In the genomic region with DNA sequence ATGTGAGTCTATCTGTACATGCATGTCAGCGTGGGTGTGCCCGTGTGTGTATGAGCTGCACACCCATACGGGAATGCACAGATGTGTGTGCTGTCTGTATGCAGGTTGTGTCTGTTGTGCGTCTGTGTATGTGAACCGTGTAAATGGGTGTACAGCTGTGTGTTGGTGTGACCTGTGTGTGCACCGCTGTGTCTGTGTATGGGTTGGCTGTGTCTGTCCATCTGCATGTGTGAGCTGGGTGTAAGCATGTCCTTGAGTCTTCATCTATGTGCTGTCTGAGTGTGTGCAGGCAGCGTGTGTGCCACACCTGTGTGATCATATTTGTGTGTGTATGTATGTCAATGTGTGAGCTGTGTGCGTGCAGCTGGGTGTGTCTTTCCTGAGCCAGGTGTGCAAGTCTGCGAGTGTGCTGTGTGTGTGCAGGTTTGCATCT, we compare ENCODE assay signal across 12 cellular contexts. TPM values are rescaled to one million over a fixed set of nuclear protein-coding genes. Genes with fewer than 3 reads are reported as not detected.
DNase-seq lines count a peak whose midpoint lies in the region; ATAC-seq and TF ChIP-seq lines count a peak whose summit lies in the region.
"Had no signal": no experiment of that assay in that cellular context is flagged by ENCODE, and none has a peak within 500 bp of the region (broad histone marks: within the 10 kb centered on the region; RNA-seq: fewer than 3 reads in every experiment).

No MANE protein-coding gene starts in this region.

- POLR2A ChIA-PET in CD8-positive, alpha-beta memory T cell (lab: Charles Lee) = no interaction called here
- POLR2A ChIA-PET in T-cell (lab: Charles Lee) = no interaction called here

- peaks cover 30% of the 10 kb centered on the region for H3K27me3 ChIP-seq in CD8-positive, alpha-beta memory T cell (ENCODE audit: insufficient read depth, low read length, poor library complexity, severe bottlenecking)
- no peaks in the 10 kb centered on the region for H3K27me3 ChIP-seq in WERI-Rb-1 (ENCODE audit: insufficient read depth, low read depth, severe bottlenecking)

- peaks cover 0 to 5% (median 0%) of the 10 kb centered on the region in 3 donors for H3K36me3 Mint-ChIP-seq in CD8-positive, alpha-beta memory T cell
- no peaks in the 10 kb centered on the region for H3K36me3 Mint-ChIP-seq in T-cell
- no peaks in the 10 kb centered on the region for H3K36me3 Mint-ChIP-seq in glutamatergic neuron (ENCODE audit: unreplicated experiment)

- no peak for DNase-seq in CD8-positive, alpha-beta memory T cell
- DNase-seq in T-cell (no peak), glutamatergic neuron (no peak), retinal pigment epithelial cell (ENCODE audit: low read depth) (no peak), WERI-Rb-1 (no peak), mesenteric fat pad (ENCODE audit: low spot score) (no peak)
- no peak for DNase-seq in stimulated activated CD4-positive, alpha-beta T cell treated with anti-CD3 and anti-CD28 coated beads, Interleukin-4, amount 100 ng/mL, for 4 hours
- DNase-seq: activated CD4-positive, alpha-beta T cell treated with anti-CD3 and anti-CD28 coated beads for 1 hour; NCI-H774 had no signal

- no peak overlapping the region for H3K27ac ChIP-seq in CD8-positive, alpha-beta memory T cell (ENCODE audit: low read depth, low read length)
- no peak overlapping the region for H3K27ac ChIP-seq in WERI-Rb-1
- H3K27ac ChIP-seq: HL-60 had no signal

- H3K36me3 ChIP-seq in CD8-positive, alpha-beta memory T cell (ENCODE audit: insufficient read depth, low read length) = no peaks in the 10 kb centered on the region
- H3K36me3 ChIP-seq in WERI-Rb-1 = no peaks in the 10 kb centered on the region

- CTCF ChIA-PET in CD8-positive, alpha-beta memory T cell (lab: Charles Lee) = no interaction called here
- CTCF ChIA-PET in T-cell (lab: Charles Lee) = interaction anchor here in 1 of 2 donors (0.6 kb wide), 1 partner anchor 108 kb away, joined by 3 read pairs; no protein-coding TSS in a partner anchor

- no peaks in the 10 kb centered on the region for H3K4me1 ChIP-seq in CD8-positive, alpha-beta memory T cell (ENCODE audit: insufficient read depth, low read length)

- H3K4me3 ChIP-seq in CD8-positive, alpha-beta memory T cell (ENCODE audit: low read length) = no peak overlapping the region
- H3K4me3 ChIP-seq in retinal pigment epithelial cell (ENCODE audit: low read length) (peak overlapping the region; percentile 7), WERI-Rb-1 (ENCODE audit: low read depth, low read length) (no peak overlapping the region)

- peak overlapping the region in 5 of 7 donors; percentile 56 to 63 (median 58) for H3K4me3 Mint-ChIP-seq in CD8-positive, alpha-beta memory T cell
- H3K4me3 Mint-ChIP-seq in T-cell (peak overlapping the region; percentile 11 to 75 (median 52)), glutamatergic neuron (ENCODE audit: unreplicated experiment) (peak overlapping the region; percentile 84)

- H3K4me1 Mint-ChIP-seq in CD8-positive, alpha-beta memory T cell = peaks cover 25 to 41% (median 27%) of the 10 kb centered on the region in 3 donors
- H3K4me1 Mint-ChIP-seq in T-cell = peaks cover 20 to 36% (median 22%) of the 10 kb centered on the region in 3 donors
- H3K4me1 Mint-ChIP-seq in glutamatergic neuron (ENCODE audit: low read depth, unreplicated experiment) = peaks cover 2% of the 10 kb centered on the region

- H3K9me3 ChIP-seq in CD8-positive, alpha-beta memory T cell (ENCODE audit: low read length) = no peaks in the 10 kb centered on the region
- H3K9me3 ChIP-seq in WERI-Rb-1 (ENCODE audit: severe bottlenecking) = no peaks in the 10 kb centered on the region

- H3K27me3 Mint-ChIP-seq in CD8-positive, alpha-beta memory T cell = peaks cover 57 to 61% of the 10 kb centered on the region in 2 donors
- peaks cover 46 to 68% of the 10 kb centered on the region in 2 donors for H3K27me3 Mint-ChIP-seq in T-cell
- H3K27me3 Mint-ChIP-seq in glutamatergic neuron (ENCODE audit: unreplicated experiment) = peaks cover 22% of the 10 kb centered on the region

- H3K27ac Mint-ChIP-seq in CD8-positive, alpha-beta memory T cell = peak overlapping the region in 2 of 8 donors; percentile 47 to 79
- no peak overlapping the region for H3K27ac Mint-ChIP-seq in T-cell
- H3K27ac Mint-ChIP-seq in glutamatergic neuron (ENCODE audit: unreplicated experiment) = no peak overlapping the region

- no peak for ATAC-seq in T-cell (replicated peaks in 1 of 4)
- no peak for ATAC-seq in HG03457 (IDR thresholded peaks at IDR 0.05; ENCODE audit: unreplicated experiment)

- peaks cover 0 to 3% (median 0%) of the 10 kb centered on the region in 5 donors for H3K9me3 Mint-ChIP-seq in CD8-positive, alpha-beta memory T cell
- H3K9me3 Mint-ChIP-seq in T-cell = no peaks in the 10 kb centered on the region
- peaks cover 15% of the 10 kb centered on the region for H3K9me3 Mint-ChIP-seq in glutamatergic neuron (ENCODE audit: unreplicated experiment)

- no peak for TF ChIP-seq CTCF in glutamatergic neuron (IDR thresholded peaks at IDR 0.05; ENCODE audit: partially characterized antibody, unreplicated experiment)
- TF ChIP-seq CTCF in retinal pigment epithelial cell (conservative IDR thresholded peaks at IDR 0.05; ENCODE audit: low read depth, low read length) = no peak
- TF ChIP-seq CTCF in WERI-Rb-1 (IDR thresholded peaks at IDR 0.05; ENCODE audit: low read depth, low read length) = no peak

RNA-seq across cellular contexts. Expression of a gene that starts 1.6 kb away (rescaled TPM):
- under 1 TPM in 1 of 2 experiments, not detected in 1; 0.04 TPM for total RNA-seq in CD8-positive, alpha-beta memory T cell
- polyA plus RNA-seq in CD8-positive, alpha-beta memory T cell = not detected
- total RNA-seq in T-cell (under 1 TPM in 4 of 5 donors, not detected in 1; 0.16 to 0.85 (median 0.48) TPM), glutamatergic neuron (ENCODE audit: unreplicated experiment) (3.6 TPM), mesenteric fat pad (60.3 TPM)

RNA-seq across cellular contexts. Expression of a gene that starts 33.0 kb away (rescaled TPM):
- not detected for total RNA-seq in CD8-positive, alpha-beta memory T cell
- not detected for polyA plus RNA-seq in CD8-positive, alpha-beta memory T cell
- total RNA-seq in T-cell = under 1 TPM in 1 of 5 donors, not detected in 4; 0.23 TPM
- total RNA-seq in glutamatergic neuron (ENCODE audit: unreplicated experiment) = 0.61 TPM
- total RNA-seq in mesenteric fat pad = 0.35 TPM
- total RNA-seq: dermis microvascular lymphatic vessel endothelial cell had no signal

Comparison
In these comparisons a context has a peak if more than half of its experiments do, and no peak if none do; other contexts are left out.
1. RNA of a gene that starts 1.6 kb away (total RNA-seq): 60.3 TPM in mesenteric fat pad (single experiment); 3.6 TPM in glutamatergic neuron (single experiment), 0.16 to 0.85 TPM in T-cell and 0.04 TPM in CD8-positive, alpha-beta memory T cell; every median in the first group is over 10 times any median in the second.
2. Peak in every context shown above with its lines, with median percentiles within 50 percentile points of each other: H3K4me3 Mint-ChIP-seq.